23 cellular contexts compared by ENCODE assay signal in genomic region chr22:34620832-34621231, GRCh38.
"Had no signal": no experiment of that assay in that cellular context is flagged by ENCODE, and none has a peak within 500 bp of the region (broad histone marks: within the 10 kb centered on the region; RNA-seq: fewer than 3 reads in every experiment).

No MANE protein-coding gene starts in this region.

- H3K27ac ChIP-seq: coronary artery, hepatocyte, neutrophil, skin epidermis, testis, tibial nerve, upper lobe of right lung had no signal

- H3K27me3 Mint-ChIP-seq: stimulated activated naive B cell treated with anti-CD40 and anti-IgM and Interleukin-4, amounts not matched to agents 10 μg/mL and 1 μg/mL and 100 μg/mL, for 72 hours; stimulated activated naive CD8-positive, alpha-beta T cell treated with anti-CD3 and anti-CD28 coated beads, Interleukin-15, amount 100 ng/mL, for 72 hours had no signal

- H3K4me1 Mint-ChIP-seq: endodermal cell; naive B cell; stimulated activated naive B cell treated with anti-CD40 and anti-IgM and Interleukin-4, amounts not matched to agents 10 μg/mL and 1 μg/mL and 100 μg/mL, for 72 hours; stimulated activated naive CD8-positive, alpha-beta T cell treated with anti-CD3 and anti-CD28 coated beads, Interleukin-15, amount 100 ng/mL, for 72 hours had no signal

- H3K9me3 ChIP-seq: neutrophil, testis, upper lobe of right lung had no signal

- H3K27me3 ChIP-seq: hepatocyte, neutrophil, testis, tibial nerve, upper lobe of right lung had no signal

- H3K36me3 Mint-ChIP-seq: naive B cell; stimulated activated naive B cell treated with anti-CD40 and anti-IgM and Interleukin-4, amounts not matched to agents 10 μg/mL and 1 μg/mL and 100 μg/mL, for 72 hours had no signal

- H3K4me3 Mint-ChIP-seq: endodermal cell; naive B cell; nephron progenitor cell; stimulated activated naive B cell treated with anti-CD40 and anti-IgM and Interleukin-4, amounts not matched to agents 10 μg/mL and 1 μg/mL and 100 μg/mL, for 72 hours; stimulated activated naive CD8-positive, alpha-beta T cell treated with anti-CD3 and anti-CD28 coated beads, Interleukin-15, amount 100 ng/mL, for 72 hours had no signal

- ATAC-seq: left colon; left ventricle myocardium superior; sciatic nerve; stimulated activated naive B cell treated with anti-CD40 and anti-IgM and Interleukin-4, amounts not matched to agents 10 μg/mL and 1 μg/mL and 100 μg/mL, for 72 hours; stimulated activated naive CD8-positive, alpha-beta T cell treated with anti-CD3 and anti-CD28 coated beads, Interleukin-15, amount 100 ng/mL, for 72 hours; upper lobe of right lung had no signal

- DNase-seq: effector CD4-positive, alpha-beta T cell; endodermal cell; erythroblast; foreskin melanocyte; head of caudate nucleus; left colon; left ventricle myocardium superior; mesenchymal stem cell; midbrain; naive B cell; nephron progenitor cell; stimulated activated CD4-positive, alpha-beta T cell treated with anti-CD3 and anti-CD28 coated beads, Interleukin-2, amount 100 ng/mL, for 24 hours; stimulated activated CD4-positive, alpha-beta T cell treated with anti-CD3 and anti-CD28 coated beads, Interleukin-4, amount 100 ng/mL, for 4 hours; stimulated activated naive B cell treated with anti-CD40 and anti-IgM and Interleukin-4, amounts not matched to agents 10 μg/mL and 1 μg/mL and 100 μg/mL, for 72 hours; stimulated activated naive CD8-positive, alpha-beta T cell treated with anti-CD3 and anti-CD28 coated beads, Interleukin-15, amount 100 ng/mL, for 72 hours; testis; upper lobe of right lung had no signal

- H3K9me3 Mint-ChIP-seq: stimulated activated naive B cell treated with anti-CD40 and anti-IgM and Interleukin-4, amounts not matched to agents 10 μg/mL and 1 μg/mL and 100 μg/mL, for 72 hours; stimulated activated naive CD8-positive, alpha-beta T cell treated with anti-CD3 and anti-CD28 coated beads, Interleukin-15, amount 100 ng/mL, for 72 hours had no signal

- H3K27ac Mint-ChIP-seq: endodermal cell; naive B cell; nephron progenitor cell; stimulated activated naive B cell treated with anti-CD40 and anti-IgM and Interleukin-4, amounts not matched to agents 10 μg/mL and 1 μg/mL and 100 μg/mL, for 72 hours; stimulated activated naive CD8-positive, alpha-beta T cell treated with anti-CD3 and anti-CD28 coated beads, Interleukin-15, amount 100 ng/mL, for 72 hours had no signal
